Comparison of ENCODE assay signal across 8 cellular contexts in genomic region chr12:120580787-120581723, GRCh38. TPM values are rescaled to one million over a fixed set of nuclear protein-coding genes. Genes with fewer than 3 reads are reported as not detected.
DNase-seq lines count a peak whose midpoint lies in the region; ATAC-seq, FAIRE-seq and TF ChIP-seq lines count a peak whose summit lies in the region.

A gene with protein sequence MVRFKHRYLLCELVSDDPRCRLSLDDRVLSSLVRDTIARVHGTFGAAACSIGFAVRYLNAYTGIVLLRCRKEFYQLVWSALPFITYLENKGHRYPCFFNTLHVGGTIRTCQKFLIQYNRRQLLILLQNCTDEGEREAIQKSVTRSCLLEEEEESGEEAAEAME (minus strand): TSS chr12:120581402. CDS start chr12:120581362, 40 bp downstream.

- H3K4me3 ChIP-seq in GM12865 (ENCODE audit: low read depth, low read length), result peak within 1 kb of the TSS; percentile 83
- peak within 1 kb of the TSS; percentile 74 to 86 (median 80) for H3K4me3 ChIP-seq in pancreas
- H3K4me3 ChIP-seq in tibial artery, result peak within 1 kb of the TSS; percentile 75 to 78

- H3K9me3 Mint-ChIP-seq in activated naive CD8-positive, alpha-beta T cell treated with anti-CD3 and anti-CD28 coated beads, Interleukin-2, amount 50 U/mL, for 24 hours, result no peaks in the 10 kb centered on the region

- TF ChIP-seq CTCF in GM12865 (IDR thresholded peaks at IDR 0.05; ENCODE audit: insufficient read depth, low read depth, low read length, missing control alignments) (no peak), pancreas (IDR thresholded peaks at IDR 0.05) (no peak), tibial artery (IDR thresholded peaks at IDR 0.05) (no peak)

- no peaks in the 10 kb centered on the region for H3K9me3 ChIP-seq in pancreas
- H3K9me3 ChIP-seq in tibial artery, result no peaks in the 10 kb centered on the region

- intact Hi-C loops in Right ventricle myocardium superior (cut with DNase I) (loop anchor here (5.0 to 10.0 kb wide), 3 partner anchors 71 to 514 kb away; no protein-coding TSS in a partner anchor), pancreas (cut with DNase I) (loop anchor here in 2 of 3 donors (5.0 to 10.0 kb wide), 2 partner anchors 64 to 131 kb away; partner anchors contain the start of genes CABP1 (in 1 of the 2) and UNC119B (in 1 of the 2)), tibial artery (cut with DNase I; ENCODE audit: low total_unique reads) (loop anchor here (5.0 to 10.0 kb wide), 5 partner anchors 66 to 524 kb away; partner anchors contain the start of gene UNC119B)

- H3K27me3 ChIP-seq in pancreas (no peaks in the 10 kb centered on the region), tibial artery (no peaks in the 10 kb centered on the region)

- H3K4me1 Mint-ChIP-seq in activated naive CD8-positive, alpha-beta T cell treated with anti-CD3 and anti-CD28 coated beads, Interleukin-2, amount 50 U/mL, for 24 hours, result peaks cover 38% of the 10 kb centered on the region

- H3K27ac ChIP-seq in pancreas (peak within 1 kb of the TSS in 2 of 4 donors; percentile 44 to 62), tibial artery (peak within 1 kb of the TSS; percentile 69)

- peak within 1 kb of the TSS; percentile 91 for H3K27ac Mint-ChIP-seq in activated naive CD8-positive, alpha-beta T cell treated with anti-CD3 and anti-CD28 coated beads, Interleukin-2, amount 50 U/mL, for 24 hours

- H3K4me3 Mint-ChIP-seq in activated naive CD8-positive, alpha-beta T cell treated with anti-CD3 and anti-CD28 coated beads, Interleukin-2, amount 50 U/mL, for 24 hours, result peak within 1 kb of the TSS; percentile 97

- WGBS in pancreas, 2 donors, result 0% methylated on average over 56 of the region's 56 CpGs

- H3K36me3 ChIP-seq in pancreas (peaks cover 0 to 38% (median 23%) of the 10 kb centered on the region in 3 donors), tibial artery (peaks cover 25 to 40% (median 38%) of the 10 kb centered on the region in 3 donors)

- peaks cover 34% of the 10 kb centered on the region for H3K36me3 Mint-ChIP-seq in activated naive CD8-positive, alpha-beta T cell treated with anti-CD3 and anti-CD28 coated beads, Interleukin-2, amount 50 U/mL, for 24 hours (ENCODE audit: low read depth)

- DNase-seq in GM12865 (ENCODE audit: low read depth) (peak; percentile 98), NCI-H1417 treated with DMSO at 0.1 percent for 48 hours (lab: John Stamatoyannopoulos, UW) (peak; percentile 93), SW480 (ENCODE audit: low spot score) (peak; percentile 98), Right ventricle myocardium superior (peak; percentile 98), pancreas (peak; percentile 94 to 99 (median 97)), tibial artery (peak; percentile 98)
- DNase-seq in activated naive CD8-positive, alpha-beta T cell treated with anti-CD3 and anti-CD28 coated beads, Interleukin-2, amount 50 U/mL, for 24 hours, result peak; percentile 95

- ATAC-seq in HG02763 (IDR thresholded peaks at IDR 0.05; ENCODE audit: unreplicated experiment) (peak; percentile 88), Right ventricle myocardium superior (ENCODE audit: poor library complexity) (peak; percentile 92), pancreas (peak; percentile 92 to 96 (median 94))
- ATAC-seq in activated naive CD8-positive, alpha-beta T cell treated with anti-CD3 and anti-CD28 coated beads, Interleukin-2, amount 50 U/mL, for 24 hours, result peak; percentile 93

- H3K4me1 ChIP-seq in pancreas (peaks cover 6 to 12% (median 6%) of the 10 kb centered on the region in 3 donors), tibial artery (peaks cover 0 to 35% (median 22%) of the 10 kb centered on the region in 4 donors)

- FAIRE-seq in pancreas (lab: Jason Lieb, UNC), result peak; percentile 80

- peaks cover 11% of the 10 kb centered on the region for H3K27me3 Mint-ChIP-seq in activated naive CD8-positive, alpha-beta T cell treated with anti-CD3 and anti-CD28 coated beads, Interleukin-2, amount 50 U/mL, for 24 hours

RNA-seq across cellular contexts. Expression of the gene that starts here (rescaled TPM):
- total RNA-seq in Right ventricle myocardium superior, result 40.9 TPM
- total RNA-seq in pancreas, result 10 to 100 TPM; 10.5 to 23.5 (median 14.7) TPM
- polyA plus RNA-seq in pancreas, result 10 to 100 TPM; 54.4 to 66.7 TPM
